10 cellular contexts compared by ENCODE assay signal in genomic region chr20:50713677-50714101, GRCh38. TPM values are rescaled to one million over a fixed set of nuclear protein-coding genes. Genes with fewer than 3 reads are reported as not detected.
A peak's percentile ranks its signal among the peaks of the same experiment; 100 is the strongest.
DNase-seq lines count a peak whose midpoint lies in the region; ATAC-seq and TF ChIP-seq lines count a peak whose summit lies in the region.
"Had no signal": no experiment of that assay in that cellular context is flagged by ENCODE, and none has a peak within 500 bp of the region (broad histone marks: within the 10 kb centered on the region; RNA-seq: fewer than 3 reads in every experiment).

No MANE protein-coding gene starts in this region.

- H3K4me3 ChIP-seq in colonic mucosa: no peak overlapping the region
- no peak overlapping the region for H3K4me3 ChIP-seq in right lobe of liver

- H3K36me3 ChIP-seq in colonic mucosa (no peaks in the 10 kb centered on the region), right lobe of liver (no peaks in the 10 kb centered on the region)

- DNase-seq in Right ventricle myocardium inferior (ENCODE audit: missing footprints) (no peak), cardiac septum (ENCODE audit: low spot score) (no peak), colonic mucosa (no peak), right lobe of liver (no peak), NCI-H524 treated with DMSO at 0.1 percent for 48 hours (lab: John Stamatoyannopoulos, UW) (no peak), NOMO-1 treated with DMSO at 0.1 percent for 48 hours (lab: John Stamatoyannopoulos, UW; ENCODE audit: unreplicated experiment) (no peak)
- DNase-seq: NCI-H1048, retina had no signal

- H3K9ac ChIP-seq in colonic mucosa (ENCODE audit: low read depth in 2 of 2, low read length in 2 of 2): no peak overlapping the region

- H3K27me3 ChIP-seq in colonic mucosa (no peaks in the 10 kb centered on the region), right lobe of liver (no peaks in the 10 kb centered on the region)

- intact Hi-C loops in Right ventricle myocardium inferior (cut with DNase I): loop anchor here (10.0 kb wide), 1 partner anchor 529 kb away; no protein-coding TSS in a partner anchor
- intact Hi-C loops in cardiac septum (cut with DNase I): no loop called here
- intact Hi-C loops in colonic mucosa (cut with DNase I): no loop called here
- intact Hi-C loops in right lobe of liver (cut with DNase I): no loop called here

- H3K27ac ChIP-seq in colonic mucosa: no peak overlapping the region
- H3K27ac ChIP-seq in right lobe of liver: no peak overlapping the region

- H3K9me3 ChIP-seq in colonic mucosa (no peaks in the 10 kb centered on the region), right lobe of liver (no peaks in the 10 kb centered on the region)

- no peak for TF ChIP-seq POLR2A in right lobe of liver (IDR thresholded peaks at IDR 0.05)

- ATAC-seq in Right ventricle myocardium inferior (peak; percentile 61), right lobe of liver (peak; percentile 70 to 80 (median 72)), GM21786 (IDR thresholded peaks at IDR 0.05; ENCODE audit: unreplicated experiment) (no peak), HG03280 (IDR thresholded peaks at IDR 0.05; ENCODE audit: unreplicated experiment) (no peak)

- no peaks in the 10 kb centered on the region for H3K4me1 ChIP-seq in colonic mucosa
- peaks cover 0 to 10% (median 1%) of the 10 kb centered on the region in 4 donors for H3K4me1 ChIP-seq in right lobe of liver

- TF ChIP-seq CTCF in colonic mucosa (IDR thresholded peaks at IDR 0.05): peak; percentile 13
- peak; percentile 12 to 54 (median 48) for TF ChIP-seq CTCF in right lobe of liver (IDR thresholded peaks at IDR 0.05)

- 41% methylated on average over 7 of the region's 7 CpGs for WGBS in right lobe of liver (ENCODE audit: insufficient coverage, low coverage, low lambda C conversion rate, missing lambda C conversion rate)

RNA-seq across cellular contexts. Expression of gene PARD6B, which starts 17.7 kb away (rescaled TPM):
- total RNA-seq in Right ventricle myocardium inferior (5.6 TPM), cardiac septum (3.7 TPM), colonic mucosa (10 to 100 TPM; 16.6 to 35.6 TPM), right lobe of liver (10 to 100 TPM in 2 of 6 experiments, 1 to 10 TPM in 4; 6.6 to 11.1 (median 8.5) TPM)

RNA-seq across cellular contexts. Expression of gene RIPOR3, which starts 22.3 kb away (rescaled TPM):
- 8.3 TPM for total RNA-seq in Right ventricle myocardium inferior
- total RNA-seq in cardiac septum: 3.4 TPM
- total RNA-seq in colonic mucosa: 1 to 10 TPM; 1.9 to 2.9 TPM
- total RNA-seq in right lobe of liver: 10 to 100 TPM in 2 of 6 experiments, 1 to 10 TPM in 4; 4.8 to 13.8 (median 8.9) TPM

Comparison
In these comparisons a context has a peak if more than half of its experiments do, and no peak if none do; other contexts are left out.
1. ATAC-seq: peak in Right ventricle myocardium inferior (single experiment) and right lobe of liver (4 of 4); none in GM21786 (single experiment) and HG03280 (single experiment).